In the genomic region with DNA sequence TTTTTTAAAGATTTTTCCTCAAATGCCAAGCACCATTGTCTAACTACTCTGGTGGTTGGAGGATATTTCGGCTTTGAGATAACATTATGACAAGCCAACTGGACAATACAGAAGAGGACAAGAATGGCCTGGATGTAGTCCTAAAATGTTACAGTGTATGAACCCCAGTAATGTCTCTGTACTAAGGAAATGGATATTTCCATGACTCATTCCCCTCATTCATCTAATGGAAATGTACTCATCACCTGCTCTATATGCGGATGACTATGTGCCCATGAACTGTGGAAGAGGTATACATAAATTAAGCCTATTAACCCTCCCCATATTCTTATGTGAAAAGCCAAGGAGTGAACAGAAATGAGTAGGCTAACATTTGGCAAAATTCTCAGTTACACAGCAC, we compare ENCODE assay signal across 19 cellular contexts.
A peak's percentile ranks its signal among the peaks of the same experiment; 100 is the strongest.
DNase-seq lines count a peak whose midpoint lies in the region; ATAC-seq and TF ChIP-seq lines count a peak whose summit lies in the region.
"Had no signal": no experiment of that assay in that cellular context is flagged by ENCODE, and none has a peak within 500 bp of the region (broad histone marks: within the 10 kb centered on the region; RNA-seq: fewer than 3 reads in every experiment).

No MANE protein-coding gene starts in this region.

- TF ChIP-seq CTCF in cardiac fibroblast (IDR thresholded peaks at IDR 0.05; ENCODE audit: low read depth, low read length), result no peak

- H3K36me3 ChIP-seq in mesenchymal stem cell (ENCODE audit: control insufficient read depth in 1 of 2, insufficient read depth in 2 of 2, low read depth in 1 of 2, low read length in 2 of 2), result no peaks in the 10 kb centered on the region
- H3K36me3 ChIP-seq: heart left ventricle, right atrium auricular region had no signal

- no peak for ATAC-seq in GM19023 (IDR thresholded peaks at IDR 0.05; ENCODE audit: unreplicated experiment)
- ATAC-seq: activated CD4-positive, CD25-positive, alpha-beta regulatory T cell treated with anti-CD3 and anti-CD28 coated beads, Interleukin-2, amount 50 U/mL, for 24 hours had no signal

- 100% methylated on average over 1 of the region's 2 CpGs for WGBS in mesenchymal stem cell

- no peaks in the 10 kb centered on the region for H3K27me3 ChIP-seq in mesenchymal stem cell (ENCODE audit: control insufficient read depth in 1 of 2, insufficient read depth in 1 of 2, low read length in 2 of 2)
- H3K27me3 ChIP-seq: heart left ventricle, right atrium auricular region had no signal

- no peaks in the 10 kb centered on the region for H3K4me1 ChIP-seq in mesenchymal stem cell (ENCODE audit: control insufficient read depth, insufficient read depth, low read depth, low read length)
- H3K4me1 ChIP-seq: right atrium auricular region had no signal

- H2AFZ ChIP-seq in mesenchymal stem cell (ENCODE audit: low read depth, low read length), result no peak overlapping the region

- peak; percentile 11 for DNase-seq in DMS53 (lab: John Stamatoyannopoulos, UW)
- no peak for DNase-seq in DMS53 treated with DMSO at 0.1 percent for 48 hours (lab: John Stamatoyannopoulos, UW; ENCODE audit: unreplicated experiment)
- peak; percentile 41 for DNase-seq in NCI-H146 treated with DMSO at 0.1 percent for 48 hours (lab: John Stamatoyannopoulos, UW; ENCODE audit: unreplicated experiment)
- DNase-seq in cardiac fibroblast (ENCODE audit: low read depth in 2 of 2), result peak; percentile 21 to 64
- DNase-seq in mesenchymal stem cell, result peak; percentile 36
- no peak for DNase-seq in GM19238 (ENCODE audit: insufficient read length, low spot score)
- no peak for DNase-seq in amniotic stem cell (lab: John Stamatoyannopoulos, UW)
- DNase-seq: activated gamma-delta T cell; anterior cingulate cortex; CD4-positive, CD25-positive, alpha-beta regulatory T cell; cortex of kidney; erythroblast; H7; heart left ventricle; islet precursor cell had no signal

- no peak overlapping the region for H3K4me2 ChIP-seq in mesenchymal stem cell (ENCODE audit: low read length, poor library complexity, severe bottlenecking)

- no peak overlapping the region for H3K14ac ChIP-seq in mesenchymal stem cell (ENCODE audit: low read length in 2 of 2)

- H3K18ac ChIP-seq in mesenchymal stem cell (ENCODE audit: low read depth in 1 of 2, low read length in 2 of 2), result no peak overlapping the region

- H3K9me3 ChIP-seq in mesenchymal stem cell (ENCODE audit: control insufficient read depth, low read length), result no peaks in the 10 kb centered on the region
- H3K9me3 ChIP-seq: heart left ventricle, right atrium auricular region had no signal

- no peak overlapping the region for H4K91ac ChIP-seq in mesenchymal stem cell (ENCODE audit: low read length)

- no peaks in the 10 kb centered on the region for H3K79me1 ChIP-seq in mesenchymal stem cell (replicated peaks; ENCODE audit: low read length, poor library complexity, severe bottlenecking)

- no peak overlapping the region for H2BK15ac ChIP-seq in mesenchymal stem cell (ENCODE audit: low read depth, poor library complexity, severe bottlenecking)

- no peak overlapping the region for H3K23ac ChIP-seq in mesenchymal stem cell (ENCODE audit: low read length in 2 of 2)

- no peak overlapping the region for H3K4ac ChIP-seq in mesenchymal stem cell (ENCODE audit: low read depth in 1 of 2, low read length in 2 of 2)

- no peak overlapping the region for H4K8ac ChIP-seq in mesenchymal stem cell (ENCODE audit: low read length)

- no peak overlapping the region for H2BK12ac ChIP-seq in mesenchymal stem cell (ENCODE audit: low read length in 2 of 2)

- H2BK5ac ChIP-seq in mesenchymal stem cell (ENCODE audit: low read depth, low read length, poor library complexity, severe bottlenecking), result no peak overlapping the region

- no peak overlapping the region for H2AK5ac ChIP-seq in mesenchymal stem cell (ENCODE audit: low read length, severe bottlenecking)

- H3K4me3 ChIP-seq in cardiac fibroblast (replicated peaks in 1 of 2; ENCODE audit: low read depth in 2 of 2, low read length in 2 of 2), result no peak overlapping the region
- no peak overlapping the region for H3K4me3 ChIP-seq in mesenchymal stem cell (ENCODE audit: insufficient read depth in 1 of 2, low read depth in 1 of 2, low read length in 2 of 2)
- H3K4me3 ChIP-seq: heart left ventricle, right atrium auricular region had no signal

- H3K27ac ChIP-seq in mesenchymal stem cell (ENCODE audit: low read length, poor library complexity, severe bottlenecking), result no peak overlapping the region
- H3K27ac ChIP-seq: heart left ventricle, right atrium auricular region, RWPE1 had no signal

- no peak overlapping the region for H3K9ac ChIP-seq in mesenchymal stem cell (ENCODE audit: low read length)

- no peak overlapping the region for H2BK120ac ChIP-seq in mesenchymal stem cell (ENCODE audit: low read depth, low read length)

Comparison
In these comparisons a context has a peak if more than half of its experiments do, and no peak if none do; other contexts are left out.
1. DNase-seq: peak in DMS53 (single experiment), NCI-H146 treated with DMSO at 0.1 percent for 48 hours (single experiment), cardiac fibroblast (2 of 2) and mesenchymal stem cell (single experiment); none in DMS53 treated with DMSO at 0.1 percent for 48 hours (single experiment), GM19238 (single experiment) and amniotic stem cell (single experiment).